In genomic region chr9:114691046-114691955, GRCh38 we compare ENCODE assay signal across 8 cellular contexts.
DNase-seq lines count a peak whose midpoint lies in the region; ATAC-seq lines count a peak whose summit lies in the region.

No MANE protein-coding gene starts in this region.

- peak; percentile 36 for DNase-seq in activated CD4-positive, CD25-positive, alpha-beta regulatory T cell treated with anti-CD3 and anti-CD28 coated beads, Interleukin-2, amount 50 U/mL, for 16 hours (ENCODE audit: low read depth, low spot score)
- DNase-seq in caudate nucleus (lab: John Stamatoyannopoulos, UW) (peak in 25 of 61 donors; percentile 3 to 78 (median 31)), NCI-H187 (lab: John Stamatoyannopoulos, UW) (no peak), HuH-7 (ENCODE audit: low spot score) (no peak)
- DNase-seq in stimulated activated CD4-positive, alpha-beta T cell treated with anti-CD3 and anti-CD28 coated beads, Interleukin-1b, Interleukin-23, amount 100 ng/mL, for 48 hours = peak; percentile 88

- ATAC-seq in GM18511 (IDR thresholded peaks at IDR 0.05; ENCODE audit: unreplicated experiment) (peak; percentile 80), HG03159 (IDR thresholded peaks at IDR 0.05; ENCODE audit: unreplicated experiment) (peak; percentile 65), GM19324 (IDR thresholded peaks at IDR 0.05; ENCODE audit: low FRiP score, unreplicated experiment) (no peak)

- H3K27ac ChIP-seq in caudate nucleus (ENCODE audit: low read depth, low read length) = peak overlapping the region; percentile 81

Comparison
In these comparisons a context has a peak if more than half of its experiments do, and no peak if none do; other contexts are left out.
1. DNase-seq: peak in activated CD4-positive, CD25-positive, alpha-beta regulatory T cell treated with anti-CD3 and anti-CD28 coated beads, Interleukin-2, amount 50 U/mL, for 16 hours (single experiment) and stimulated activated CD4-positive, alpha-beta T cell treated with anti-CD3 and anti-CD28 coated beads, Interleukin-1b, Interleukin-23, amount 100 ng/mL, for 48 hours (single experiment); none in NCI-H187 (0 of 2) and HuH-7 (single experiment).